Comparison of ENCODE assay signal across 8 cellular contexts in the genomic region with DNA sequence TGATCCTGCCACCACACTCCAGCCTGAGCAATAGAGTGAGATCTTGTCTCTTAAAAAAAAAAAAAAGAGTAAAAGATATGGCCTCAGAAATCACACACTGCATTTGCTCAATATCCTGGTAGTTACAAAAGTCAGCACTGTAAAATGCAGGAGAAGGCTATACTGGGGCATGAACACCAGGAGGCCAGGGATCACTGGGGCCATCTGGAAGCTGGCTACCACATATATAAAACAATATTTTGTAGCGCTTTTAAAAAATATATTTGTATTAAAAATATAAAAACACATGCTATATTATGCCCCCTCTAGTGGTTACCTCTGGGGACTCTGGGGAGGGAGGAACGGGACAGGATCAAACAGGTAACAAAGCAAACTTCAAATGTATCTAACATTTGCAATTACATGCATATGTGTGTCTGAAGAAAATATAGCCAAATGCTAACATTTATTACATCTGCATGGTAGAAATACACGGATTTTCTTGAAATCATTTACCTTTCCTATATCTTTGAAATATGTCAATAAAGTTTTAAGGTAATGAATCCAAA. TPM values are rescaled to one million over a fixed set of nuclear protein-coding genes. Genes with fewer than 3 reads are reported as not detected.
DNase-seq lines count a peak whose midpoint lies in the region; TF ChIP-seq lines count a peak whose summit lies in the region.

No MANE protein-coding gene starts in this region.

- peaks cover 6 to 14% (median 7%) of the 10 kb centered on the region in 3 donors for H3K4me1 ChIP-seq in esophagus squamous epithelium

- CTCF ChIA-PET in AG04450 (lab: Charles Lee): interaction anchor here (0.7 to 1.1 kb wide), 3 partner anchors 11 to 42 kb away, joined by 3 to 4 read pairs (median 3); no protein-coding TSS in a partner anchor

- no peak for TF ChIP-seq POLR2A in esophagus squamous epithelium (IDR thresholded peaks at IDR 0.05)

- no peak for DNase-seq in AG04450 (ENCODE audit: low read depth, low spot score)
- peak; percentile 31 for DNase-seq in GM13976 (ENCODE audit: low spot score)
- DNase-seq in SK-MEL-5 (ENCODE audit: low read depth, low spot score): peak; percentile 63
- no peak for DNase-seq in esophagus squamous epithelium (lab: John Stamatoyannopoulos, UW)
- peak; percentile 10 to 17 for DNase-seq in stimulated activated CD4-positive, alpha-beta T cell treated with anti-CD3 and anti-CD28 coated beads, Interleukin-4, amount 100 ng/mL, for 48 hours (ENCODE audit: low read depth in 2 of 2)
- no peak for DNase-seq in NCI-H1436 treated with DMSO at 0.1 percent for 48 hours (lab: John Stamatoyannopoulos, UW)
- no peak for DNase-seq in middle frontal gyrus (ENCODE audit: extremely low spot score, low spot score)
- no peak for DNase-seq in activated T-cell treated with anti-CD3 and anti-CD28 coated beads, Interleukin-2, amount 50 U/mL, for 1 hour

- 72 to 74% methylated on average over 3 of the region's 3 CpGs for WGBS in esophagus squamous epithelium, 2 donors

- H3K4me3 ChIP-seq in AG04450 (ENCODE audit: low read depth, low read length) (no peak overlapping the region), esophagus squamous epithelium (no peak overlapping the region)

- no peak overlapping the region for H3K27ac ChIP-seq in AG04450 (ENCODE audit: low read depth, low read length)
- H3K27ac ChIP-seq in esophagus squamous epithelium: no peak overlapping the region

- intact Hi-C loops in esophagus squamous epithelium (cut with DNase I): no loop called here

- no peaks in the 10 kb centered on the region for H3K36me3 ChIP-seq in esophagus squamous epithelium

- H3K9me3 ChIP-seq in AG04450 (ENCODE audit: control insufficient read depth, insufficient read depth, low read length) (peaks cover 4% of the 10 kb centered on the region; the same call in 1 of the 2 replicates), esophagus squamous epithelium (no peaks in the 10 kb centered on the region)

- in situ Hi-C loops in GM13976 (cut with MboI; ENCODE audit: low sequenced_read_pairs, unreplicated experiment) (no loop called here), SK-MEL-5 (cut with HindIII; ENCODE audit: low pct_unique_long_range_greater_than_20kb, low sequenced_read_pairs) (no loop called here)

- H3K27me3 ChIP-seq in AG04450 (ENCODE audit: control insufficient read depth, insufficient read depth, low read length) (no peaks in the 10 kb centered on the region), esophagus squamous epithelium (no peaks in the 10 kb centered on the region)

- POLR2A ChIA-PET in AG04450 (lab: Yijun Ruan, JAX): no interaction called here

- TF ChIP-seq CTCF in AG04450 (IDR thresholded peaks at IDR 0.05; ENCODE audit: low read depth, low read length) (peak; percentile 50), GM13976 (IDR thresholded peaks at IDR 0.05; ENCODE audit: borderline replicate concordance, control extremely low read depth, extremely low read depth, insufficient read depth, missing control alignments) (no peak), esophagus squamous epithelium (IDR thresholded peaks at IDR 0.05) (peak; percentile 14 to 47 (median 40))

RNA-seq across cellular contexts. Expression of a gene that starts 4.0 kb away (rescaled TPM):
- polyA plus RNA-seq in AG04450 (2011; rRNA removed): 13.8 and 15.7 TPM in 2 replicates
- polyA minus RNA-seq in AG04450 (2011; rRNA and poly(A)+ RNA removed): 2.8 and 6.0 TPM in 2 replicates
- total RNA-seq in SK-MEL-5 (2014; rRNA removed; shearing (Covaris generic)): 9.8 and 11.9 TPM in 2 replicates
- 11.2 and 15.3 TPM in 2 replicates for polyA plus RNA-seq in SK-MEL-5 (2015; cell fraction: cytosol; rRNA removed)
- 8.6 and 12.4 TPM in 2 replicates for polyA plus RNA-seq in SK-MEL-5 (2015; cell fraction: nucleus; rRNA removed)
- 1 to 10 TPM; 1.8 to 6.4 (median 4.8) TPM for total RNA-seq in esophagus squamous epithelium

RNA-seq across cellular contexts. Expression of a gene that starts 4.4 kb away (rescaled TPM):
- 26.9 and 35.2 TPM in 2 replicates for polyA plus RNA-seq in AG04450 (2011; rRNA removed)
- 6.5 and 11.6 TPM in 2 replicates for polyA minus RNA-seq in AG04450 (2011; rRNA and poly(A)+ RNA removed)
- 14.5 and 16.4 TPM in 2 replicates for total RNA-seq in SK-MEL-5 (2014; rRNA removed; shearing (Covaris generic))
- 14.1 and 17.2 TPM in 2 replicates for polyA plus RNA-seq in SK-MEL-5 (2015; cell fraction: cytosol; rRNA removed)
- 11.1 and 17.2 TPM in 2 replicates for polyA plus RNA-seq in SK-MEL-5 (2015; cell fraction: nucleus; rRNA removed)
- total RNA-seq in esophagus squamous epithelium: 10 to 100 TPM; 22.0 to 66.8 (median 31.2) TPM

RNA-seq across cellular contexts. Expression of a gene that starts 55.5 kb away (rescaled TPM):
- 19.6 and 22.9 TPM in 2 replicates for polyA plus RNA-seq in AG04450 (2011; rRNA removed)
- 4.3 TPM in 2 replicates for polyA minus RNA-seq in AG04450 (2011; rRNA and poly(A)+ RNA removed)
- total RNA-seq in SK-MEL-5 (2014; rRNA removed; shearing (Covaris generic)): 43.2 and 50.8 TPM in 2 replicates
- polyA plus RNA-seq in SK-MEL-5 (2015; cell fraction: cytosol; rRNA removed): 44.7 and 59.6 TPM in 2 replicates
- polyA plus RNA-seq in SK-MEL-5 (2015; cell fraction: nucleus; rRNA removed): 27.1 and 34.0 TPM in 2 replicates
- total RNA-seq in esophagus squamous epithelium: 10 to 100 TPM; 14.1 to 24.8 (median 21.5) TPM

Comparison
In these comparisons a context has a peak if more than half of its experiments do, and no peak if none do; other contexts are left out.
1. DNase-seq: peak in GM13976 (single experiment), SK-MEL-5 (single experiment) and stimulated activated CD4-positive, alpha-beta T cell treated with anti-CD3 and anti-CD28 coated beads, Interleukin-4, amount 100 ng/mL, for 48 hours (2 of 2); none in AG04450 (single experiment), esophagus squamous epithelium (single experiment), NCI-H1436 treated with DMSO at 0.1 percent for 48 hours (single experiment), middle frontal gyrus (single experiment) and activated T-cell treated with anti-CD3 and anti-CD28 coated beads, Interleukin-2, amount 50 U/mL, for 1 hour (single experiment).